ENCODE assay signal across 34 cellular contexts in the genomic region with DNA sequence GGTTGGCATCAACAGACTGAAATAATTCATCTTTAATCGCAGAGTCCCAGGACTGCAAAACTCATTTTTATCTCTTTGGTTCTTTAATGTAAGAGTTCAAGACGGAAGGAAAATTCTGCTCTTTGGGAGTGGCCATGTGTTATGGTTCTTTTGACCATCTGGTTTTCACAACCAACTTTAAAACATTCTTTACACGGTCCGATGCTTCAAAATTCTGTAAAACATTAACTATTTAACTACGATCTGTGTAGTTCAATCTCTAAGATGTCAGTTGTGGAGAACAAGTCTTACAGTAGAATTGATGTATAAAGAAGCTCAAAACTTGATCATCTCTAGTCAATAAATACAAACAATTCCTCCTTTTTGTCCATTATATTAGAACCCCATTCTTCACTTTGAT.
"Had no signal": no experiment of that assay in that cellular context is flagged by ENCODE, and none has a peak within 500 bp of the region (broad histone marks: within the 10 kb centered on the region; RNA-seq: fewer than 3 reads in every experiment).

No MANE protein-coding gene starts in this region.

- H3K4me3 ChIP-seq: MG63, Peyer's patch, SJSA1 had no signal

- H3K9me3 ChIP-seq: MG63, Peyer's patch, SJSA1, SK-N-SH had no signal

- H3K36me3 ChIP-seq: MG63, Peyer's patch, SJSA1 had no signal

- H3K27me3 ChIP-seq: MG63, Peyer's patch, SJSA1 had no signal

- ATAC-seq: activated CD4-positive, CD25-positive, alpha-beta regulatory T cell treated with anti-CD3 and anti-CD28 coated beads, Interleukin-2, amount 50 U/mL, for 24 hours; activated naive CD8-positive, alpha-beta T cell treated with anti-CD3 and anti-CD28 coated beads, Interleukin-2, amount 50 U/mL, for 24 hours; PC-3 had no signal

- H3K27ac ChIP-seq: Peyer's patch, SJSA1 had no signal

- DNase-seq: activated CD4-positive, alpha-beta memory T cell treated with anti-CD3 and anti-CD28 coated beads for 36 hours; activated CD4-positive, alpha-beta T cell treated with anti-CD3 and anti-CD28 coated beads for 4 hours; activated CD4-positive, alpha-beta T cell treated with anti-CD3 and anti-CD28 coated beads, Interleukin-2, amount 50 U/mL, for 1 hour; activated CD8-positive, alpha-beta memory T cell treated with anti-CD3 and anti-CD28 coated beads, Interleukin-2, amount 50 U/mL, for 4 hours; activated effector memory CD4-positive, alpha-beta T cell treated with Interleukin-2 at 50 U/mL for 16 hours; activated naive CD4-positive, alpha-beta T cell treated with anti-CD3 and anti-CD28 coated beads, Interleukin-2, amount 10 ng/mL, durations not matched to agents 7 days and 5 days; activated naive CD8-positive, alpha-beta T cell treated with anti-CD3 and anti-CD28 coated beads, Interleukin-2, amount 50 U/mL, for 24 hours; activated T-cell treated with anti-CD3 and anti-CD28 coated beads, Interleukin-2, amount 50 U/mL, for 48 hours; anterior cingulate cortex; central memory CD4-positive, alpha-beta T cell; Karpas-422; KBM-7; MG63; NCI-H1048; NCI-H1105 treated with DMSO at 0.1 percent for 48 hours; NCI-H1436; NCI-H1694; NCI-H1930; NCI-H2081 treated with DMSO at 0.1 percent for 48 hours; NCI-H226; NCI-H446 treated with DMSO at 0.1 percent for 48 hours; NCI-H524 treated with DMSO at 0.1 percent for 48 hours; PC-3; Peyer's patch; RPMI8226; SHP77 treated with DMSO at 0.1 percent for 48 hours; SK-N-SH had no signal

- H3K4me1 Mint-ChIP-seq: activated naive CD4-positive, alpha-beta T cell treated with anti-CD3 and anti-CD28 coated beads, Interleukin-2, amount 10 ng/mL, durations not matched to agents 7 days and 5 days had no signal

- H3K4me3 Mint-ChIP-seq: activated CD4-positive, alpha-beta memory T cell treated with anti-CD3 and anti-CD28 coated beads for 36 hours; activated naive CD4-positive, alpha-beta T cell treated with anti-CD3 and anti-CD28 coated beads, Interleukin-2, amount 10 ng/mL, durations not matched to agents 7 days and 5 days; activated naive CD8-positive, alpha-beta T cell; activated naive CD8-positive, alpha-beta T cell treated with anti-CD3 and anti-CD28 coated beads, Interleukin-2, amount 50 U/mL, for 24 hours; brain; T-helper 1 cell treated with Interleukin-12 subunit alpha and Interleukin-12 subunit beta and Interleukin-4 antibody, amounts not matched to agents 30 μg/mL and 1 μg/mL, for 36 hours; T-helper 2 cell treated with Interferon-gamma antibody and Interleukin-4, amounts not matched to agents 5 μg/mL and 100 μg/mL, for 36 hours had no signal

- H3K9ac ChIP-seq: SK-N-SH had no signal

- H3K4me1 ChIP-seq: Peyer's patch, SJSA1 had no signal

- H3K36me3 Mint-ChIP-seq: activated CD4-positive, alpha-beta memory T cell treated with anti-CD3 and anti-CD28 coated beads for 36 hours; activated naive CD4-positive, alpha-beta T cell treated with anti-CD3 and anti-CD28 coated beads, Interleukin-2, amount 10 ng/mL, durations not matched to agents 7 days and 5 days had no signal

- FAIRE-seq: TTC549 had no signal

- H3K27ac Mint-ChIP-seq: activated CD4-positive, alpha-beta memory T cell treated with anti-CD3 and anti-CD28 coated beads for 36 hours; activated naive CD4-positive, alpha-beta T cell treated with anti-CD3 and anti-CD28 coated beads, Interleukin-2, amount 10 ng/mL, durations not matched to agents 7 days and 5 days; activated naive CD8-positive, alpha-beta T cell; activated naive CD8-positive, alpha-beta T cell treated with anti-CD3 and anti-CD28 coated beads, Interleukin-2, amount 50 U/mL, for 24 hours; brain; T-helper 1 cell treated with Interleukin-12 subunit alpha and Interleukin-12 subunit beta and Interleukin-4 antibody, amounts not matched to agents 30 μg/mL and 1 μg/mL, for 36 hours; T-helper 2 cell treated with Interferon-gamma antibody and Interleukin-4, amounts not matched to agents 5 μg/mL and 100 μg/mL, for 36 hours had no signal

- H3K27me3 Mint-ChIP-seq: activated naive CD8-positive, alpha-beta T cell; activated naive CD8-positive, alpha-beta T cell treated with anti-CD3 and anti-CD28 coated beads, Interleukin-2, amount 50 U/mL, for 24 hours had no signal
